Comparison of ENCODE assay signal across 15 cellular contexts in genomic region chr2:123015186-123015585, GRCh38.
DNase-seq lines count a peak whose midpoint lies in the region; ATAC-seq, FAIRE-seq and TF ChIP-seq lines count a peak whose summit lies in the region.
"Had no signal": no experiment of that assay in that cellular context is flagged by ENCODE, and none has a peak within 500 bp of the region (broad histone marks: within the 10 kb centered on the region; RNA-seq: fewer than 3 reads in every experiment).

No MANE protein-coding gene starts in this region.

- H3K9me2 ChIP-seq in PC-9 (ENCODE audit: insufficient read depth) = 0 out of 2 replicates have a peak, but pooled peaks cover 3% of the 10 kb centered on the region

- no peaks in the 10 kb centered on the region for H3K36me3 Mint-ChIP-seq in stimulated activated naive B cell treated with anti-CD40 and anti-IgM and Interleukin-4, amounts not matched to agents 10 μg/mL and 1 μg/mL and 100 μg/mL, for 72 hours
- H3K36me3 Mint-ChIP-seq: CD4-positive, alpha-beta memory T cell had no signal

- no peak for TF ChIP-seq POLR2A in HepG2 (IDR thresholded peaks at IDR 0.05; ENCODE audit: insufficient read depth in 1 of 2, low read depth in 2 of 2, low read length in 2 of 2)

- H3K27me3 Mint-ChIP-seq in stimulated activated naive B cell treated with anti-CD40 and anti-IgM and Interleukin-4, amounts not matched to agents 10 μg/mL and 1 μg/mL and 100 μg/mL, for 72 hours = no peaks in the 10 kb centered on the region
- H3K27me3 Mint-ChIP-seq: CD4-positive, alpha-beta memory T cell had no signal

- TF ChIP-seq CTCF in PC-9 (conservative IDR thresholded peaks at IDR 0.05) (no peak), HepG2 (CRISPR knock-in tag; IDR thresholded peaks at IDR 0.05) (no peak)

- H3K9me3 ChIP-seq in PC-9 (ENCODE audit: insufficient read depth, low read depth) = no peaks in the 10 kb centered on the region
- peaks cover 25% of the 10 kb centered on the region for H3K9me3 ChIP-seq in HepG2 (ENCODE audit: low read length)

- peaks cover 4 to 6% of the 10 kb centered on the region in 2 donors for H3K9me3 Mint-ChIP-seq in stimulated activated naive B cell treated with anti-CD40 and anti-IgM and Interleukin-4, amounts not matched to agents 10 μg/mL and 1 μg/mL and 100 μg/mL, for 72 hours

- H3K36me3 ChIP-seq in PC-9 (ENCODE audit: low read depth) = no peaks in the 10 kb centered on the region
- H3K36me3 ChIP-seq in HepG2 (replicated peaks in 1 of 2; ENCODE audit: control insufficient read depth in 1 of 2, insufficient read depth in 2 of 2, low read length in 2 of 2) = no peaks in the 10 kb centered on the region

- H3K4me3 Mint-ChIP-seq in stimulated activated naive B cell treated with anti-CD40 and anti-IgM and Interleukin-4, amounts not matched to agents 10 μg/mL and 1 μg/mL and 100 μg/mL, for 72 hours = no peak overlapping the region
- H3K4me3 Mint-ChIP-seq: CD4-positive, alpha-beta memory T cell; H9 had no signal

- H3K79me2 ChIP-seq in PC-9 (ENCODE audit: low read depth) = no peaks in the 10 kb centered on the region
- no peaks in the 10 kb centered on the region for H3K79me2 ChIP-seq in HepG2 (ENCODE audit: insufficient read depth, low read length)

- in situ Hi-C loops in HepG2 (cut with HindIII; ENCODE audit: extremely low pct_ligation_motif_present, low pct_unique_long_range_greater_than_20kb) = no loop called here

- TF ChIP-seq RAD21 in HepG2 (CRISPR knock-in tag; IDR thresholded peaks at IDR 0.05) = no peak

- peak; percentile 100 for ATAC-seq in HepG2
- ATAC-seq in stimulated activated naive B cell treated with anti-CD40 and anti-IgM and Interleukin-4, amounts not matched to agents 10 μg/mL and 1 μg/mL and 100 μg/mL, for 72 hours (replicated peaks) = no peak
- ATAC-seq in Right ventricle myocardium inferior = no peak

- FAIRE-seq in HepG2 (lab: Jason Lieb, UNC) = peak; percentile 36
- FAIRE-seq: A204.1, H1, HTR-8/SVneo had no signal

- BruUV-seq in PC-9 (replicated peaks; lab: Mats Ljungman, UMichigan) (no TSS peak), HepG2 (replicated peaks; lab: Mats Ljungman, UMichigan) (no TSS peak)

- H3F3A ChIP-seq in PC-9 (ENCODE audit: insufficient read depth, low read depth) = no peaks in the 10 kb centered on the region

- TF ChIP-seq EP300 in HepG2 (IDR thresholded peaks at IDR 0.05; ENCODE audit: low read depth in 2 of 2, low read length in 2 of 2) = peak in 1 of 2 experiments; percentile 72; a peak in 2 of 4 replicates
- no peak for TF ChIP-seq EP300 in HepG2 (CRISPR knock-in tag; IDR thresholded peaks at IDR 0.05; ENCODE audit: borderline replicate concordance)

- no peak overlapping the region for H3K27ac Mint-ChIP-seq in stimulated activated naive B cell treated with anti-CD40 and anti-IgM and Interleukin-4, amounts not matched to agents 10 μg/mL and 1 μg/mL and 100 μg/mL, for 72 hours
- H3K27ac Mint-ChIP-seq: CD4-positive, alpha-beta memory T cell; H9 had no signal

- CTCF ChIA-PET in PC-9 (lab: Charles Lee) = no interaction called here
- CTCF ChIA-PET in HepG2 (lab: Yijun Ruan, JAX; ENCODE audit: low intra/inter-chr PET ratio, low total read pairs) = no interaction called here

- H2AFZ ChIP-seq in PC-9 = peak overlapping the region; percentile 48; the same call in 1 of the 2 replicates
- no peak overlapping the region for H2AFZ ChIP-seq in HepG2 (ENCODE audit: low read length)

- H3K27ac ChIP-seq in PC-9 = no peak overlapping the region
- H3K27ac ChIP-seq in HepG2 (ENCODE audit: extremely low read length, insufficient read depth, low read length) = no peak overlapping the region
- H3K27ac ChIP-seq: C4-2B had no signal

- no peak overlapping the region for H3K4me2 ChIP-seq in PC-9
- H3K4me2 ChIP-seq in HepG2 (ENCODE audit: low read depth, low read length) = no peak overlapping the region

- H4K20me1 ChIP-seq in PC-9 (ENCODE audit: insufficient read depth) (no peaks in the 10 kb centered on the region), HepG2 (ENCODE audit: insufficient read depth, low read length) (no peaks in the 10 kb centered on the region)

- POLR2A ChIA-PET in PC-9 (lab: Charles Lee; ENCODE audit: unreplicated experiment) (no interaction called here), HepG2 (lab: Yijun Ruan, JAX) (no interaction called here)

- no peaks in the 10 kb centered on the region for H3K4me1 ChIP-seq in PC-9 (replicated peaks; ENCODE audit: insufficient read depth)
- H3K4me1 ChIP-seq in HepG2 (ENCODE audit: insufficient read depth, low read length) = peaks cover 12% of the 10 kb centered on the region

- 0% methylated on average over 2 of the region's 2 CpGs for WGBS in HepG2 (ENCODE audit: low lambda C conversion rate)

- peak; percentile 12 for DNase-seq in NCI-H146 (lab: John Stamatoyannopoulos, UW)
- DNase-seq in PC-9 = no peak
- peak; percentile 67 for DNase-seq in HepG2 (ENCODE audit: low spot score)
- no peak for DNase-seq in CD1c-positive myeloid dendritic cell (ENCODE audit: extremely low spot score)
- DNase-seq in stimulated activated naive B cell treated with anti-CD40 and anti-IgM and Interleukin-4, amounts not matched to agents 10 μg/mL and 1 μg/mL and 100 μg/mL, for 72 hours = no peak
- no peak for DNase-seq in Right ventricle myocardium inferior (ENCODE audit: missing footprints)
- DNase-seq: ACHN; CD4-positive, alpha-beta memory T cell; DMS79 treated with DMSO at 0.1 percent for 48 hours; GF-D8; H9 had no signal

- no peaks in the 10 kb centered on the region for H3K27me3 ChIP-seq in PC-9 (ENCODE audit: insufficient read depth, low read depth)
- no peaks in the 10 kb centered on the region for H3K27me3 ChIP-seq in HepG2 (ENCODE audit: control insufficient read depth in 1 of 2, insufficient read depth in 2 of 2, low read length in 2 of 2)

- intact Hi-C loops in PC-9 (cut with micrococcal nuclease; ENCODE audit: unreplicated experiment) (no loop called here), HepG2 (cut with micrococcal nuclease; ENCODE audit: unreplicated experiment) (no loop called here), Right ventricle myocardium inferior (cut with DNase I) (no loop called here)

- no peak overlapping the region for H3K9ac ChIP-seq in HepG2 (ENCODE audit: insufficient read depth, low read depth, low read length)

- H3K4me3 ChIP-seq in PC-9 (no peak overlapping the region), HepG2 (replicated peaks in 1 of 3; ENCODE audit: insufficient read depth in 1 of 3, low read depth in 2 of 3, low read length in 3 of 3) (no peak overlapping the region)

- H3K4me1 Mint-ChIP-seq in stimulated activated naive B cell treated with anti-CD40 and anti-IgM and Interleukin-4, amounts not matched to agents 10 μg/mL and 1 μg/mL and 100 μg/mL, for 72 hours = no peaks in the 10 kb centered on the region
- H3K4me1 Mint-ChIP-seq: CD4-positive, alpha-beta memory T cell; H9 had no signal

TF ChIP-seq in HepG2, 621 proteins besides CTCF, POLR2A, EP300 and RAD21 (continues in another document):
- peak; percentile 79; the same call in 1 of the 2 replicates for TF ChIP-seq NCOR1 (IDR thresholded peaks at IDR 0.05; ENCODE audit: borderline replicate concordance, low read length)
- no peak for TF ChIP-seq SOX6 (IDR thresholded peaks at IDR 0.05)
- TF ChIP-seq SOX6 (CRISPR knock-in tag; IDR thresholded peaks at IDR 0.05) = peak; percentile 71; the same call in 1 of the 2 replicates
- TF ChIP-seq FOXK1 (CRISPR knock-in tag; IDR thresholded peaks at IDR 0.05; ENCODE audit: borderline replicate concordance, low read depth) = no peak
- peak; percentile 97 for TF ChIP-seq TBX3 (IDR thresholded peaks at IDR 0.05; ENCODE audit: borderline replicate concordance)
- TF ChIP-seq MEF2D (CRISPR knock-in tag; IDR thresholded peaks at IDR 0.05) = 0 out of 2 replicates have a peak, but pooled peaks have one; percentile 38

Comparison
In these comparisons a context has a peak if more than half of its experiments do, and no peak if none do; other contexts are left out.
1. DNase-seq: peak in NCI-H146 (single experiment) and HepG2 (single experiment); none in PC-9 (0 of 2), CD1c-positive myeloid dendritic cell (single experiment), stimulated activated naive B cell treated with anti-CD40 and anti-IgM and Interleukin-4, amounts not matched to agents 10 μg/mL and 1 μg/mL and 100 μg/mL, for 72 hours (single experiment) and Right ventricle myocardium inferior (single experiment).